Comparison of ENCODE assay signal across 10 cellular contexts in the genomic region with DNA sequence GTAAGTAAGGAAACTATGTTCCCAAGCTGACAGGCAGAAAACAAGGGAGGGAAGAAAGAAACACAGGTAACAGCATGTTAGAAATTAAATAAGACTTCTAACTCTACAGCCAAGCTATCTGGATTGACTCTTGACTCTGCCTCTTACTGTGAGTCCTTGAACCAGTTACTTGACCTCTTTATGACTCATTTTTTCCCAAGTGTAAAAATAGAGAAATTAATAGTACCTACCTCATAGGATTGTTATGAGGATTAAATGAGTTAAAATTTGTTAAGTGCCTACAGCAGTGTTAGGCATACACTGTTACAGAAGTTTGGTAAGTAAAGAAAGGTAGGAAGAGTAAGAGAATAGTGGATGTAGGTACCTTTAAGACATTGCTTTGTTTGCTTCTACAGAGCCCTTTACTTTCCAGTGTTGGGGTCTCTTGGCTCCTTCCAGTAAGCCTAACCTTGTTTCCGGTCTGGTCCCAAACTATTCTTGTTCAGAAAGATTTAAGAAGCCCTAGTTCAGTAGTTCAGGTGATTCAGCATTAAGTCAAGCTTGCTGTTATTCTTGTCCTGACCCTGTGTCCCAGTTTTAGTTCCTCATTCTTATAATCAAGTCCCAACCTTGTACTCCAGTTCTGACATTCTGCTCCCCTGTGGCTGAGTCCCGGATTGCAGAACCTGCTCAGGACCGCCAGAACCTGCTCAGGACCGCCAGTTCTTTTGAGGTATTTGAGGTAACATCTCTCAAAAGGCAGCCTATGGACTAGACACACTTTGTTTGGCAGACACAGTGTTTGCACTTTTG.
DNase-seq lines count a peak whose midpoint lies in the region; ATAC-seq and TF ChIP-seq lines count a peak whose summit lies in the region.
"Had no signal": no experiment of that assay in that cellular context is flagged by ENCODE, and none has a peak within 500 bp of the region (broad histone marks: within the 10 kb centered on the region; RNA-seq: fewer than 3 reads in every experiment).

No MANE protein-coding gene starts in this region.

- no peak for TF ChIP-seq CTCF in astrocyte of the spinal cord (IDR thresholded peaks at IDR 0.05; ENCODE audit: low read depth, low read length)

- DNase-seq in Caki2 (ENCODE audit: low read depth) (peak; percentile 2), astrocyte of the spinal cord (ENCODE audit: low read depth, low spot score) (peak; percentile 12), DMS79 (lab: John Stamatoyannopoulos, UW) (no peak), NCI-H1092 treated with DMSO at 0.1 percent for 48 hours (lab: John Stamatoyannopoulos, UW) (no peak)
- no peak for DNase-seq in activated T-cell treated with anti-CD3 and anti-CD28 coated beads, Interleukin-2, amount 50 U/mL, for 72 hours
- DNase-seq: activated T-cell treated with anti-CD3 and anti-CD28 coated beads, Interleukin-2, amount 50 U/mL, for 24 hours; NCI-H2227 treated with DMSO at 0.1 percent for 48 hours had no signal

- peaks cover 3 to 5% of the 10 kb centered on the region in 2 donors for H3K9me3 Mint-ChIP-seq in activated T-cell treated with anti-CD3 and anti-CD28 coated beads, Interleukin-2, amount 50 U/mL, for 72 hours

- H3K27ac Mint-ChIP-seq in activated T-cell treated with anti-CD3 and anti-CD28 coated beads, Interleukin-2, amount 50 U/mL, for 72 hours, result no peak overlapping the region
- H3K27ac Mint-ChIP-seq: activated T-cell treated with anti-CD3 and anti-CD28 coated beads, Interleukin-2, amount 50 U/mL, for 24 hours had no signal

- no peak overlapping the region for H3K4me3 ChIP-seq in astrocyte of the spinal cord (ENCODE audit: low read depth, low read length)

- no peaks in the 10 kb centered on the region for H3K36me3 Mint-ChIP-seq in activated T-cell treated with anti-CD3 and anti-CD28 coated beads, Interleukin-2, amount 50 U/mL, for 72 hours (ENCODE audit: insufficient read depth in 2 of 2)

- in situ Hi-C loops in Caki2 (cut with HindIII; ENCODE audit: low pct_unique_long_range_greater_than_20kb, low sequenced_read_pairs), result no loop called here
- in situ Hi-C loops in astrocyte of the spinal cord (cut with HindIII; ENCODE audit: low sequenced_read_pairs), result no loop called here

- H3K4me1 Mint-ChIP-seq in activated T-cell treated with anti-CD3 and anti-CD28 coated beads, Interleukin-2, amount 50 U/mL, for 72 hours (ENCODE audit: low read depth), result no peaks in the 10 kb centered on the region

- ATAC-seq in GM19395 (IDR thresholded peaks at IDR 0.05; ENCODE audit: unreplicated experiment), result peak; percentile 75
- peak; percentile 86 for ATAC-seq in HG03060 (IDR thresholded peaks at IDR 0.05; ENCODE audit: low read depth, unreplicated experiment)
- no peak for ATAC-seq in GM21423 (IDR thresholded peaks at IDR 0.05; ENCODE audit: unreplicated experiment)
- no peak for ATAC-seq in activated T-cell treated with anti-CD3 and anti-CD28 coated beads, Interleukin-2, amount 50 U/mL, for 72 hours (replicated peaks in 1 of 2)

- no peaks in the 10 kb centered on the region for H3K27me3 Mint-ChIP-seq in activated T-cell treated with anti-CD3 and anti-CD28 coated beads, Interleukin-2, amount 50 U/mL, for 72 hours (ENCODE audit: low read depth)
- H3K27me3 Mint-ChIP-seq: activated T-cell treated with anti-CD3 and anti-CD28 coated beads, Interleukin-2, amount 50 U/mL, for 24 hours had no signal

- H3K4me3 Mint-ChIP-seq in activated T-cell treated with anti-CD3 and anti-CD28 coated beads, Interleukin-2, amount 50 U/mL, for 72 hours, result no peak overlapping the region
- H3K4me3 Mint-ChIP-seq: activated T-cell treated with anti-CD3 and anti-CD28 coated beads, Interleukin-2, amount 50 U/mL, for 24 hours had no signal

Comparison
In these comparisons a context has a peak if more than half of its experiments do, and no peak if none do; other contexts are left out.
1. DNase-seq: peak in Caki2 (single experiment) and astrocyte of the spinal cord (single experiment); none in DMS79 (single experiment), activated T-cell treated with anti-CD3 and anti-CD28 coated beads, Interleukin-2, amount 50 U/mL, for 72 hours (0 of 2) and NCI-H1092 treated with DMSO at 0.1 percent for 48 hours (single experiment).
2. ATAC-seq: peak in GM19395 (single experiment) and HG03060 (single experiment); none in GM21423 (single experiment) and activated T-cell treated with anti-CD3 and anti-CD28 coated beads, Interleukin-2, amount 50 U/mL, for 72 hours (0 of 2).